In genomic region chr20:51422912-51423667, GRCh38 we compare ENCODE assay signal across 11 cellular contexts.
DNase-seq lines count a peak whose midpoint lies in the region; ATAC-seq and TF ChIP-seq lines count a peak whose summit lies in the region.
"Had no signal": no experiment of that assay in that cellular context is flagged by ENCODE, and none has a peak within 500 bp of the region (broad histone marks: within the 10 kb centered on the region; RNA-seq: fewer than 3 reads in every experiment).

No MANE protein-coding gene starts in this region.

- H3K36me3 ChIP-seq in Karpas-422 (ENCODE audit: insufficient read depth, low read length), result peaks cover 51% of the 10 kb centered on the region
- H3K36me3 ChIP-seq in smooth muscle cell (ENCODE audit: low read depth), result no peaks in the 10 kb centered on the region
- H3K36me3 ChIP-seq: right atrium auricular region had no signal

- H3K4me1 ChIP-seq in Karpas-422 (ENCODE audit: low read length) (peaks cover 37% of the 10 kb centered on the region), smooth muscle cell (ENCODE audit: low read depth) (peaks cover 21% of the 10 kb centered on the region)

- H3K4me3 Mint-ChIP-seq in activated CD4-positive, alpha-beta T cell treated with anti-CD3 and anti-CD28 coated beads for 36 hours, result no peak overlapping the region

- H3K79me2 ChIP-seq in Karpas-422 (ENCODE audit: low read length), result peaks cover 57% of the 10 kb centered on the region
- H3K79me2 ChIP-seq in smooth muscle cell (ENCODE audit: low read depth), result peaks cover 11% of the 10 kb centered on the region

- H3K27ac Mint-ChIP-seq in activated CD4-positive, alpha-beta T cell treated with anti-CD3 and anti-CD28 coated beads for 36 hours, result peak overlapping the region; percentile 92

- intact Hi-C loops in activated CD4-positive, alpha-beta T cell treated with anti-CD3 and anti-CD28 coated beads for 36 hours (cut with DNase I, micrococcal nuclease), result loop anchor here (1.0 to 5.0 kb wide), 4 partner anchors 18 to 361 kb away; no protein-coding TSS in a partner anchor
- intact Hi-C loops in cardiac septum (cut with DNase I), result no loop called here

- H3K4me2 ChIP-seq in Karpas-422 (ENCODE audit: low read depth, low read length, poor library complexity, severe bottlenecking) (no peak overlapping the region), smooth muscle cell (peak overlapping the region; percentile 46)

- H4K20me1 ChIP-seq in Karpas-422 (ENCODE audit: insufficient read depth, low read depth, low read length) (no peaks in the 10 kb centered on the region), smooth muscle cell (ENCODE audit: low read depth) (no peaks in the 10 kb centered on the region)

- H3K4me1 Mint-ChIP-seq in activated CD4-positive, alpha-beta T cell treated with anti-CD3 and anti-CD28 coated beads for 36 hours, result peaks cover 84% of the 10 kb centered on the region

- CTCF ChIA-PET in activated CD4-positive, alpha-beta T cell treated with anti-CD3 and anti-CD28 coated beads for 36 hours (lab: Charles Lee), result interaction anchor here (0.7 to 1.9 kb wide), 6 partner anchors 9 to 172 kb away, joined by 3 to 6 read pairs (median 4); no protein-coding TSS in a partner anchor

- H3K9me3 ChIP-seq in Karpas-422 (ENCODE audit: low read length), result no peaks in the 10 kb centered on the region
- H3K9me3 ChIP-seq in smooth muscle cell (replicated peaks; ENCODE audit: low read depth), result no peaks in the 10 kb centered on the region
- H3K9me3 ChIP-seq: right atrium auricular region had no signal

- no peak for TF ChIP-seq CTCF in smooth muscle cell (IDR thresholded peaks at IDR 0.05; ENCODE audit: borderline replicate concordance, insufficient read depth, poor library complexity, severe bottlenecking)

- no peaks in the 10 kb centered on the region for H3K27me3 ChIP-seq in Karpas-422 (ENCODE audit: low read length)
- H3K27me3 ChIP-seq in smooth muscle cell (ENCODE audit: low read depth), result no peaks in the 10 kb centered on the region
- H3K27me3 ChIP-seq: right atrium auricular region had no signal

- H3K27ac ChIP-seq in Karpas-422 (ENCODE audit: low read length), result peak overlapping the region; percentile 35; the same call in 1 of the 2 replicates
- H3K27ac ChIP-seq in smooth muscle cell (ENCODE audit: low read depth), result peak overlapping the region; percentile 78
- H3K27ac ChIP-seq: right atrium auricular region had no signal

- no peaks in the 10 kb centered on the region for H3K9me2 ChIP-seq in Karpas-422 (replicated peaks; ENCODE audit: insufficient read depth, low read length)

- WGBS in smooth muscle cell (ENCODE audit: low lambda C conversion rate), result 92% methylated on average over 5 of the region's 5 CpGs

- H3K9me3 Mint-ChIP-seq in activated CD4-positive, alpha-beta T cell treated with anti-CD3 and anti-CD28 coated beads for 36 hours (ENCODE audit: low read depth), result no peaks in the 10 kb centered on the region

- H3K9ac ChIP-seq in Karpas-422 (ENCODE audit: low read length) (no peak overlapping the region), smooth muscle cell (ENCODE audit: low read depth) (peak overlapping the region; percentile 11)

- POLR2A ChIA-PET in activated CD4-positive, alpha-beta T cell treated with anti-CD3 and anti-CD28 coated beads for 36 hours (lab: Charles Lee), result interaction anchor here (0.6 to 1.9 kb wide), 2 partner anchors 18 to 23 kb away, joined by 4 to 11 read pairs; no protein-coding TSS in a partner anchor

- H3F3A ChIP-seq in smooth muscle cell (ENCODE audit: low read depth), result peaks cover 17% of the 10 kb centered on the region

- H3K36me3 Mint-ChIP-seq in activated CD4-positive, alpha-beta T cell treated with anti-CD3 and anti-CD28 coated beads for 36 hours (ENCODE audit: low read depth), result peaks cover 66% of the 10 kb centered on the region

- DNase-seq in activated CD4-positive, alpha-beta T cell treated with anti-CD3 and anti-CD28 coated beads for 36 hours, result peak; percentile 71
- DNase-seq in activated CD4-positive, alpha-beta T cell treated with anti-CD3 and anti-CD28 coated beads, Interleukin-2, amount 50 U/mL, for 1 hour, result no peak
- no peak for DNase-seq in Karpas-422
- DNase-seq in smooth muscle cell (lab: John Stamatoyannopoulos, UW; ENCODE audit: unreplicated experiment), result no peak
- no peak for DNase-seq in activated effector memory CD4-positive, alpha-beta T cell treated with anti-CD3 and anti-CD28 coated beads, Interleukin-2, amount 50 U/mL, for 16 hours
- no peak for DNase-seq in cardiac septum (ENCODE audit: low spot score)
- no peak for DNase-seq in OCI-M2 (lab: John Stamatoyannopoulos, UW; ENCODE audit: unreplicated experiment)
- DNase-seq: left ventricle myocardium superior, NCI-H1417 treated with DMSO at 0.1 percent for 48 hours had no signal

- H3K4me3 ChIP-seq in Karpas-422 (ENCODE audit: low read length), result no peak overlapping the region
- H3K4me3 ChIP-seq in smooth muscle cell, result no peak overlapping the region
- H3K4me3 ChIP-seq: right atrium auricular region had no signal

- peak; percentile 77 for ATAC-seq in activated CD4-positive, alpha-beta T cell treated with anti-CD3 and anti-CD28 coated beads for 36 hours
- peak; percentile 61 for ATAC-seq in GM21786 (IDR thresholded peaks at IDR 0.05; ENCODE audit: unreplicated experiment)
- ATAC-seq: left ventricle myocardium superior had no signal

- H3K27me3 Mint-ChIP-seq in activated CD4-positive, alpha-beta T cell treated with anti-CD3 and anti-CD28 coated beads for 36 hours, result no peaks in the 10 kb centered on the region

- H2AFZ ChIP-seq in Karpas-422 (ENCODE audit: low read length) (no peak overlapping the region), smooth muscle cell (ENCODE audit: low read depth) (no peak overlapping the region)
